1 cellular context compared by ENCODE assay signal in the genomic region with DNA sequence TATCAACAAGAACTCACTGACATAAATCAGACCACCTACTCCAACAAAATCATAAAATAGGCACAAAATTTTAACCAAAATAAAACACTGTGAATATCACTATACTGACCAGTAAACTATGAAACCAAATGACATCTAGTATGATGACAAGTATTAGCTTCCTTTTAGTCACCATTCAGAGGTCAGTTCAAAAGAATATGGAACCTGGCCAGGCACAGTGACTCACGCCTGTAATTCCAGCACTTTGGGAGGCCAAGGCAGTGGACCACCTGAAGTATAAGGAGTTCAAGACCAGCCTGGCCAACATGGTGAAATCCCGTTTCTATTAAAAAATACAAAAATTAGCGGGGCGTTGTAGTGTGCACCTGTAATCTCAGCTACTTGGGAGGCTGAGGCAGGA.
TF ChIP-seq lines count a peak whose summit lies in the region.

No MANE protein-coding gene starts in this region.

TF ChIP-seq in HCT116, 20 proteins besides CTCF, POLR2A, EP300 and RAD21 (continued from another document):
- TF ChIP-seq, protein P1, sequence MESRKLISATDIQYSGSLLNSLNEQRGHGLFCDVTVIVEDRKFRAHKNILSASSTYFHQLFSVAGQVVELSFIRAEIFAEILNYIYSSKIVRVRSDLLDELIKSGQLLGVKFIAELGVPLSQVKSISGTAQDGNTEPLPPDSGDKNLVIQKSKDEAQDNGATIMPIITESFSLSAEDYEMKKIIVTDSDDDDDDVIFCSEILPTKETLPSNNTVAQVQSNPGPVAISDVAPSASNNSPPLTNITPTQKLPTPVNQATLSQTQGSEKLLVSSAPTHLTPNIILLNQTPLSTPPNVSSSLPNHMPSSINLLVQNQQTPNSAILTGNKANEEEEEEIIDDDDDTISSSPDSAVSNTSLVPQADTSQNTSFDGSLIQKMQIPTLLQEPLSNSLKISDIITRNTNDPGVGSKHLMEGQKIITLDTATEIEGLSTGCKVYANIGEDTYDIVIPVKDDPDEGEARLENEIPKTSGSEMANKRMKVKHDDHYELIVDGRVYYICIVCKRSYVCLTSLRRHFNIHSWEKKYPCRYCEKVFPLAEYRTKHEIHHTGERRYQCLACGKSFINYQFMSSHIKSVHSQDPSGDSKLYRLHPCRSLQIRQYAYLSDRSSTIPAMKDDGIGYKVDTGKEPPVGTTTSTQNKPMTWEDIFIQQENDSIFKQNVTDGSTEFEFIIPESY (IDR thresholded peaks at IDR 0.05; ENCODE audit: extremely low read depth, insufficient replicate concordance, low read length), result no peak
- no peak for TF ChIP-seq ZNF274 (IDR thresholded peaks at IDR 0.05; ENCODE audit: low read depth, low read length)
- TF ChIP-seq YY1 (IDR thresholded peaks at IDR 0.05; ENCODE audit: extremely low read depth, insufficient replicate concordance, low read depth, low read length), result no peak
- TF ChIP-seq EZH2 (IDR thresholded peaks at IDR 0.05), result no peak
- TF ChIP-seq EGR1 (IDR thresholded peaks at IDR 0.05; ENCODE audit: low read depth), result no peak
- TF ChIP-seq JUND (IDR thresholded peaks at IDR 0.05), result peak; percentile 77
- no peak for TF ChIP-seq ELF1 (IDR thresholded peaks at IDR 0.05; ENCODE audit: borderline replicate concordance, low read depth)
- no peak for TF ChIP-seq POLR2AphosphoS5 (IDR thresholded peaks at IDR 0.05; ENCODE audit: low read depth, low read length)
- TF ChIP-seq, protein P2, sequence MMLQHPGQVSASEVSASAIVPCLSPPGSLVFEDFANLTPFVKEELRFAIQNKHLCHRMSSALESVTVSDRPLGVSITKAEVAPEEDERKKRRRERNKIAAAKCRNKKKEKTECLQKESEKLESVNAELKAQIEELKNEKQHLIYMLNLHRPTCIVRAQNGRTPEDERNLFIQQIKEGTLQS (IDR thresholded peaks at IDR 0.05), result no peak
- TF ChIP-seq FOSL1 (IDR thresholded peaks at IDR 0.05; ENCODE audit: low read depth), result peak; percentile 84
- TF ChIP-seq CBX3 (IDR thresholded peaks at IDR 0.05; ENCODE audit: low read depth), result peak; percentile 68
- no peak for TF ChIP-seq SRF (IDR thresholded peaks at IDR 0.05; ENCODE audit: low read depth)
- TF ChIP-seq, protein P3, sequence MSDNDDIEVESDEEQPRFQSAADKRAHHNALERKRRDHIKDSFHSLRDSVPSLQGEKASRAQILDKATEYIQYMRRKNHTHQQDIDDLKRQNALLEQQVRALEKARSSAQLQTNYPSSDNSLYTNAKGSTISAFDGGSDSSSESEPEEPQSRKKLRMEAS (IDR thresholded peaks at IDR 0.05), result no peak
- peak; percentile 53 for TF ChIP-seq SP1 (IDR thresholded peaks at IDR 0.05; ENCODE audit: low read depth)
